1 cellular context compared by ENCODE assay signal in genomic region chr4:152554742-152555141, GRCh38.
TF ChIP-seq lines count a peak whose summit lies in the region.

No MANE protein-coding gene starts in this region.

TF ChIP-seq in HepG2, 621 proteins besides CTCF, POLR2A, EP300 and RAD21:
- TF ChIP-seq ZNF296 (CRISPR knock-in tag; conservative IDR thresholded peaks at IDR 0.05) (no peak), PTBP1 (IDR thresholded peaks at IDR 0.05; ENCODE audit: low read depth, low read length, poor library complexity, severe bottlenecking) (no peak), SYNCRIP (IDR thresholded peaks at IDR 0.05; ENCODE audit: insufficient read depth, low read depth, low read length) (no peak)
